ENCODE assay signal across 9 cellular contexts in genomic region chr10:22010973-22011408, GRCh38. TPM values are rescaled to one million over a fixed set of nuclear protein-coding genes. Genes with fewer than 3 reads are reported as not detected.
DNase-seq lines count a peak whose midpoint lies in the region; ATAC-seq and TF ChIP-seq lines count a peak whose summit lies in the region.
"Had no signal": no experiment of that assay in that cellular context is flagged by ENCODE, and none has a peak within 500 bp of the region (broad histone marks: within the 10 kb centered on the region; RNA-seq: fewer than 3 reads in every experiment).

No MANE protein-coding gene starts in this region.

- no peak for TF ChIP-seq EP300 in tibial nerve (IDR thresholded peaks at IDR 0.05)

- H4K20me1 ChIP-seq in mammary epithelial cell (ENCODE audit: insufficient read depth, low read length) (no peaks in the 10 kb centered on the region), OCI-LY3 (ENCODE audit: insufficient read depth, low read length) (no peaks in the 10 kb centered on the region), fibroblast of lung (ENCODE audit: control insufficient read depth, extremely low read depth, insufficient read depth, low read length) (no peaks in the 10 kb centered on the region)

- H3K27me3 ChIP-seq in mammary epithelial cell (ENCODE audit: insufficient read depth, low read length) (no peaks in the 10 kb centered on the region), OCI-LY3 (ENCODE audit: low read depth, low read length) (no peaks in the 10 kb centered on the region), fibroblast of lung (ENCODE audit: control insufficient read depth, insufficient read depth, low read length) (no peaks in the 10 kb centered on the region), tibial nerve (no peaks in the 10 kb centered on the region)

- H3K4me3 ChIP-seq in mammary epithelial cell (replicated peaks in 1 of 3; ENCODE audit: insufficient read depth in 1 of 3, low read depth in 2 of 3, low read length in 3 of 3) = no peak overlapping the region
- no peak overlapping the region for H3K4me3 ChIP-seq in OCI-LY3 (ENCODE audit: low read length)
- H3K4me3 ChIP-seq in fibroblast of lung (replicated peaks in 1 of 4; ENCODE audit: control extremely low read depth in 1 of 4, insufficient read depth in 1 of 4, low read depth in 3 of 4, low read length in 4 of 4) = no peak overlapping the region
- H3K4me3 ChIP-seq in tibial nerve = no peak overlapping the region

- no peaks in the 10 kb centered on the region for H3K4me1 ChIP-seq in mammary epithelial cell (ENCODE audit: insufficient read depth, low read length)
- H3K4me1 ChIP-seq in OCI-LY3 (ENCODE audit: low read length) = peaks cover 10% of the 10 kb centered on the region
- no peaks in the 10 kb centered on the region for H3K4me1 ChIP-seq in fibroblast of lung (ENCODE audit: control insufficient read depth, extremely low read depth, insufficient read depth, low read length)
- H3K4me1 ChIP-seq in tibial nerve = peaks cover 0 to 6% (median 0%) of the 10 kb centered on the region in 4 donors

- no TSS peak for BruUV-seq in MCF 10A (replicated peaks; lab: Mats Ljungman, UMichigan)
- BruUV-seq in mammary epithelial cell (replicated peaks; lab: Mats Ljungman, UMichigan) = no TSS peak

- H3K36me3 ChIP-seq in mammary epithelial cell (ENCODE audit: insufficient read depth, low read length) (no peaks in the 10 kb centered on the region), OCI-LY3 (replicated peaks; ENCODE audit: low read depth, low read length) (no peaks in the 10 kb centered on the region), fibroblast of lung (ENCODE audit: control insufficient read depth, insufficient read depth, low read length) (no peaks in the 10 kb centered on the region), tibial nerve (no peaks in the 10 kb centered on the region)

- peak; percentile 25 for TF ChIP-seq CTCF in MCF 10A (IDR thresholded peaks at IDR 0.05; ENCODE audit: unreplicated experiment)
- TF ChIP-seq CTCF in mammary epithelial cell (conservative IDR thresholded peaks at IDR 0.05 in 1 of 2, IDR thresholded peaks at IDR 0.05 in 1 of 2; ENCODE audit: extremely low read depth in 1 of 2, insufficient read depth in 1 of 2, low read depth in 1 of 2, low read length in 2 of 2) = peak in 1 of 2 donors; percentile 23
- TF ChIP-seq CTCF in OCI-LY3 (IDR thresholded peaks at IDR 0.05; ENCODE audit: low read depth, low read length) = peak; percentile 25
- no peak for TF ChIP-seq CTCF in fibroblast of lung (conservative IDR thresholded peaks at IDR 0.05 in 1 of 2, IDR thresholded peaks at IDR 0.05 in 1 of 2; ENCODE audit: low read depth in 1 of 2, low read length in 2 of 2)
- TF ChIP-seq CTCF in tibial nerve (IDR thresholded peaks at IDR 0.05) = peak; percentile 30 to 52 (median 41)
- TF ChIP-seq CTCF in GM13976 (IDR thresholded peaks at IDR 0.05; ENCODE audit: borderline replicate concordance, control extremely low read depth, extremely low read depth, insufficient read depth, missing control alignments) = no peak

- no peaks in the 10 kb centered on the region for H3K9me3 ChIP-seq in mammary epithelial cell (replicated peaks; ENCODE audit: insufficient read depth, low read length)
- H3K9me3 ChIP-seq in OCI-LY3 (ENCODE audit: insufficient read depth, low read length) = no peaks in the 10 kb centered on the region
- no peaks in the 10 kb centered on the region for H3K9me3 ChIP-seq in fibroblast of lung (ENCODE audit: control insufficient read depth, insufficient read depth, low read depth, low read length)
- H3K9me3 ChIP-seq in tibial nerve = no peaks in the 10 kb centered on the region

- ATAC-seq in HG03139 (IDR thresholded peaks at IDR 0.05; ENCODE audit: unreplicated experiment) = no peak
- no peak for ATAC-seq in GM21367 (IDR thresholded peaks at IDR 0.05; ENCODE audit: unreplicated experiment)

- DNase-seq in MCF 10A (ENCODE audit: unreplicated experiment) = peak; percentile 31
- no peak for DNase-seq in mammary epithelial cell
- DNase-seq in fibroblast of lung (ENCODE audit: low read depth in 2 of 2) = peak; percentile 6 to 60
- DNase-seq in tibial nerve (ENCODE audit: low spot score in 2 of 2) = no peak
- no peak for DNase-seq in GM13976 (ENCODE audit: low spot score)
- DNase-seq: SIG-M5 had no signal

- H3K4me2 ChIP-seq in mammary epithelial cell (ENCODE audit: insufficient read depth, low read depth, low read length) = no peak overlapping the region
- H3K4me2 ChIP-seq in OCI-LY3 (ENCODE audit: low read length) = no peak overlapping the region
- H3K4me2 ChIP-seq in fibroblast of lung (ENCODE audit: extremely low read depth, insufficient read depth, low read length) = no peak overlapping the region

- H3K79me2 ChIP-seq in mammary epithelial cell (ENCODE audit: insufficient read depth, low read length) = no peaks in the 10 kb centered on the region
- H3K79me2 ChIP-seq in OCI-LY3 (ENCODE audit: low read length) = no peaks in the 10 kb centered on the region
- no peaks in the 10 kb centered on the region for H3K79me2 ChIP-seq in fibroblast of lung (ENCODE audit: control insufficient read depth, insufficient read depth, low read length)

- intact Hi-C loops in MCF 10A (cut with micrococcal nuclease) (loop anchor here (1.0 kb wide), 1 partner anchor 978 kb away; no protein-coding TSS in a partner anchor), mammary epithelial cell (cut with micrococcal nuclease) (no loop called here)

- H3K9ac ChIP-seq in mammary epithelial cell (ENCODE audit: insufficient read depth, low read length) (no peak overlapping the region), OCI-LY3 (ENCODE audit: low read length) (no peak overlapping the region), fibroblast of lung (ENCODE audit: insufficient read depth, low read length) (no peak overlapping the region)

- H3K27me3 Mint-ChIP-seq in MCF 10A (ENCODE audit: insufficient read depth, unreplicated experiment) = no peaks in the 10 kb centered on the region

- no peak overlapping the region for H3K4me3 Mint-ChIP-seq in MCF 10A (ENCODE audit: unreplicated experiment)

- no peaks in the 10 kb centered on the region for H3K36me3 Mint-ChIP-seq in MCF 10A (ENCODE audit: insufficient read depth, unreplicated experiment)

- CTCF ChIA-PET in MCF 10A (lab: Yijun Ruan, JAX) = interaction anchor here (0.6 to 2.2 kb wide), 12 partner anchors 9 to 994 kb away, joined by 3 to 16 read pairs (median 4); partner anchors contain the start of gene COMMD3
- CTCF ChIA-PET in mammary epithelial cell (lab: Charles Lee; ENCODE audit: low non-redundant PET) = no interaction called here

- peaks cover 10% of the 10 kb centered on the region for H3K9me3 Mint-ChIP-seq in MCF 10A (ENCODE audit: unreplicated experiment)

- POLR2A ChIA-PET in MCF 10A (lab: Yijun Ruan, JAX) = interaction anchor here (0.6 to 3.1 kb wide), 4 partner anchors 218 to 980 kb away, joined by 4 to 13 read pairs (median 8); partner anchors contain the start of gene COMMD3

- no peak overlapping the region for H3K27ac Mint-ChIP-seq in MCF 10A (ENCODE audit: low read depth, unreplicated experiment)

- WGBS in mammary epithelial cell (ENCODE audit: low coverage, missing lambda C conversion rate) = 0% methylated on average over 1 of the region's 1 CpG
- WGBS in tibial nerve, 2 donors = 9 to 15% methylated on average over 1 of the region's 1 CpG

- no peaks in the 10 kb centered on the region for H3K4me1 Mint-ChIP-seq in MCF 10A (ENCODE audit: insufficient read depth, unreplicated experiment)

- H2AFZ ChIP-seq in mammary epithelial cell (ENCODE audit: low read depth, low read length) (no peak overlapping the region), OCI-LY3 (ENCODE audit: low read depth, low read length) (no peak overlapping the region), fibroblast of lung (ENCODE audit: low read length) (no peak overlapping the region)

- H3K27ac ChIP-seq in mammary epithelial cell (ENCODE audit: insufficient read depth, low read depth, low read length) (no peak overlapping the region), OCI-LY3 (ENCODE audit: low read length) (no peak overlapping the region), fibroblast of lung (ENCODE audit: insufficient read depth, low read length) (no peak overlapping the region), tibial nerve (no peak overlapping the region)

- TF ChIP-seq POLR2A in tibial nerve (IDR thresholded peaks at IDR 0.05) = no peak

- dilution Hi-C loops in mammary epithelial cell (cut with HindIII; ENCODE audit: low sequenced_read_pairs) = no loop called here

- in situ Hi-C loops in mammary epithelial cell (cut with MboI; ENCODE audit: low sequenced_read_pairs in 2 of 2) (no loop called here), GM13976 (cut with MboI; ENCODE audit: low sequenced_read_pairs, unreplicated experiment) (loop anchor here (25.0 kb wide), 1 partner anchor 426 kb away; no protein-coding TSS in a partner anchor)

RNA-seq across cellular contexts. Expression of gene DNAJC1, which starts 7.5 kb away (rescaled TPM):
- total RNA-seq in MCF 10A (2022) (57.8 and 69.5 TPM in 2 replicates), mammary epithelial cell (10 to 100 TPM; 33.0 to 56.5 TPM), fibroblast of lung (46.2 and 64.7 TPM in 2 replicates), tibial nerve (100 to 1,000 TPM in 1 of 4 donors, 10 to 100 TPM in 3; 71.7 to 112 (median 82.9) TPM)
- polyA plus RNA-seq in mammary epithelial cell (18.2 TPM), fibroblast of lung (20.3 and 27.7 TPM in 2 replicates)
- polyA minus RNA-seq in mammary epithelial cell (3.8 TPM), fibroblast of lung (ENCODE audit: low replicate concordance) (5.6 and 6.8 TPM in 2 replicates)
- 18.1 and 24.1 TPM in 2 replicates for polyA plus RNA-seq in fibroblast of lung (2012)

Comparison
In these comparisons a context has a peak if more than half of its experiments do, and no peak if none do; other contexts are left out.
1. DNase-seq: peak in MCF 10A (single experiment) and fibroblast of lung (2 of 2); none in mammary epithelial cell (single experiment), tibial nerve (0 of 2) and GM13976 (single experiment).
2. CTCF ChIP-seq: peak in MCF 10A (single experiment), OCI-LY3 (single experiment) and tibial nerve (5 of 5); none in fibroblast of lung (0 of 2) and GM13976 (single experiment).